Comparison of ENCODE assay signal across 20 cellular contexts in the genomic region with DNA sequence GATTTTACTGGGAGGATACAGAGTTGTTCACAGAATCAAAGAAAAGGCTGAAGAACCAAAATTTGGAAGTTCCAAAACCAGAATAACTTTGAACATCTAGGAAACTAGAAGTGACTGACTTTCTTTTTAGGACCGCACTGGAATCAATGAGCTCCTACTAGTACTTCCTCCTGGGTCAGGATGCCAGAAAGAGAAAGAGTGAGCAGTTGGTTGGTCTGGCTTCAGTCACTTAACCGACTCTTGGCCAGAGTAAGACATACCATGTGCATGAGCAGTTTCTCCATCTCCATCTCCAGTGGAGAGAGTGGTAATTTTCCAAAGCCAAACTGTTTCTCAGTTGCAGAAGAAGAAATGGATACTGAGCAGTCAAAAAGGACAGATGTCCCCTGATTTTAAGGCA. TPM values are rescaled to one million over a fixed set of nuclear protein-coding genes. Genes with fewer than 3 reads are reported as not detected.
A peak's percentile ranks its signal among the peaks of the same experiment; 100 is the strongest.
DNase-seq lines count a peak whose midpoint lies in the region; ATAC-seq and TF ChIP-seq lines count a peak whose summit lies in the region.
"Had no signal": no experiment of that assay in that cellular context is flagged by ENCODE, and none has a peak within 500 bp of the region (broad histone marks: within the 10 kb centered on the region; RNA-seq: fewer than 3 reads in every experiment).

No MANE protein-coding gene starts in this region.

- H3K36me3 ChIP-seq in left lung, result no peaks in the 10 kb centered on the region
- H3K36me3 ChIP-seq: vagina had no signal

- peaks cover 9% of the 10 kb centered on the region for H3K4me1 Mint-ChIP-seq in chondrocyte (ENCODE audit: low read depth)
- H3K4me1 Mint-ChIP-seq: activated naive CD4-positive, alpha-beta T cell treated with anti-CD3 and anti-CD28 coated beads, Interleukin-2, amount 50 U/mL, for 24 hours had no signal

- H3K4me3 Mint-ChIP-seq in chondrocyte (ENCODE audit: unreplicated experiment), result no peak overlapping the region
- H3K4me3 Mint-ChIP-seq: activated naive CD4-positive, alpha-beta T cell treated with anti-CD3 and anti-CD28 coated beads, Interleukin-2, amount 50 U/mL, for 24 hours; CD14-positive monocyte; stimulated activated naive CD8-positive, alpha-beta T cell treated with anti-CD3 and anti-CD28 coated beads, Interleukin-15, Interleukin-2, amounts not matched to agents 100 ng/mL and 50 ng/mL, for 24 hours had no signal

- intact Hi-C loops in left lung (cut with DNase I), result loop anchor here in 1 of 2 donors (10.0 kb wide), 2 partner anchors 108 to 468 kb away; no protein-coding TSS in a partner anchor

- H3K9me3 Mint-ChIP-seq in chondrocyte (ENCODE audit: low read depth), result no peaks in the 10 kb centered on the region
- H3K9me3 Mint-ChIP-seq: activated naive CD4-positive, alpha-beta T cell treated with anti-CD3 and anti-CD28 coated beads, Interleukin-2, amount 50 U/mL, for 24 hours; CD14-positive monocyte; stimulated activated naive CD8-positive, alpha-beta T cell treated with anti-CD3 and anti-CD28 coated beads, Interleukin-15, Interleukin-2, amounts not matched to agents 100 ng/mL and 50 ng/mL, for 24 hours had no signal

- TF ChIP-seq CTCF in AG10803 (conservative IDR thresholded peaks at IDR 0.05; ENCODE audit: low read length) (no peak), astrocyte of the cerebellum (IDR thresholded peaks at IDR 0.05; ENCODE audit: low read depth, low read length, missing control alignments) (no peak), left lung (IDR thresholded peaks at IDR 0.05) (no peak), chondrocyte (IDR thresholded peaks at IDR 0.05) (no peak)

- H3K9me3 ChIP-seq in left lung, result no peaks in the 10 kb centered on the region
- H3K9me3 ChIP-seq: vagina had no signal

- H3K27ac ChIP-seq in left lung, result no peak overlapping the region
- H3K27ac ChIP-seq: hepatocyte, HL-60, vagina had no signal

- H3K4me1 ChIP-seq in left lung, result peaks cover 0 to 7% of the 10 kb centered on the region in 2 donors
- H3K4me1 ChIP-seq: vagina had no signal

- in situ Hi-C loops in astrocyte of the cerebellum (cut with HindIII; ENCODE audit: low sequenced_read_pairs), result no loop called here

- peaks cover 0 to 46% of the 10 kb centered on the region in 2 donors for H3K27me3 ChIP-seq in left lung
- H3K27me3 ChIP-seq: hepatocyte, vagina had no signal

- DNase-seq in AG10803 (ENCODE audit: low read depth) (peak; percentile 93), HS-27A (ENCODE audit: low read depth) (peak; percentile 5), astrocyte of the cerebellum (ENCODE audit: low read depth) (peak; percentile 53), left lung (no peak), chondrocyte (ENCODE audit: low spot score) (no peak), NCI-H128 (lab: John Stamatoyannopoulos, UW; ENCODE audit: unreplicated experiment) (no peak)
- DNase-seq: activated CD4-positive, alpha-beta T cell treated with anti-CD3 and anti-CD28 coated beads for 48 hours; activated T-cell treated with anti-CD3 and anti-CD28 coated beads for 4 hours; left cardiac atrium; NCI-H2107; posterior cingulate gyrus had no signal

- no peaks in the 10 kb centered on the region for H3K36me3 Mint-ChIP-seq in chondrocyte (ENCODE audit: low read depth)
- H3K36me3 Mint-ChIP-seq: activated naive CD4-positive, alpha-beta T cell treated with anti-CD3 and anti-CD28 coated beads, Interleukin-2, amount 50 U/mL, for 24 hours; CD14-positive monocyte had no signal

- H3K27me3 Mint-ChIP-seq in chondrocyte (ENCODE audit: low read depth), result peaks cover 20% of the 10 kb centered on the region

- H3K27ac Mint-ChIP-seq in chondrocyte (ENCODE audit: unreplicated experiment), result no peak overlapping the region
- H3K27ac Mint-ChIP-seq: activated naive CD4-positive, alpha-beta T cell treated with anti-CD3 and anti-CD28 coated beads, Interleukin-2, amount 50 U/mL, for 24 hours; CD14-positive monocyte; stimulated activated naive CD8-positive, alpha-beta T cell treated with anti-CD3 and anti-CD28 coated beads, Interleukin-15, Interleukin-2, amounts not matched to agents 100 ng/mL and 50 ng/mL, for 24 hours had no signal

- ATAC-seq in left lung (peak; percentile 44), GM18873 (IDR thresholded peaks at IDR 0.05; ENCODE audit: low FRiP score, unreplicated experiment) (no peak), HG03159 (IDR thresholded peaks at IDR 0.05; ENCODE audit: unreplicated experiment) (no peak)

- H3K4me3 ChIP-seq in AG10803 (ENCODE audit: low read length) (no peak overlapping the region), astrocyte of the cerebellum (ENCODE audit: low read depth, low read length) (no peak overlapping the region), left lung (no peak overlapping the region)
- H3K4me3 ChIP-seq: hepatocyte, vagina had no signal

RNA-seq across cellular contexts. Expression of gene MTUS2, which starts 27.1 kb away (rescaled TPM):
- under 1 TPM; 0.21 to 0.26 TPM for total RNA-seq in left lung
- total RNA-seq in chondrocyte, result 0.82 to 1.2 TPM (median 0.87 TPM) in 3 replicates
- total RNA-seq: endothelial cell of umbilical vein had no signal

Comparison
In these comparisons a context has a peak if more than half of its experiments do, and no peak if none do; other contexts are left out.
1. DNase-seq: peak in AG10803 (single experiment), HS-27A (single experiment) and astrocyte of the cerebellum (single experiment); none in left lung (0 of 2), chondrocyte (single experiment) and NCI-H128 (single experiment).